8 cellular contexts compared by ENCODE assay signal in genomic region chr14:102235275-102235897, GRCh38.
DNase-seq lines count a peak whose midpoint lies in the region; ATAC-seq and TF ChIP-seq lines count a peak whose summit lies in the region.

No MANE protein-coding gene starts in this region.

- H3K4me1 ChIP-seq in OCI-LY7 (ENCODE audit: insufficient read depth, low read length, poor library complexity, severe bottlenecking) (peaks cover 9% of the 10 kb centered on the region), neural progenitor cell (peaks cover 11% of the 10 kb centered on the region)

- H3K27me3 Mint-ChIP-seq in activated T-cell treated with anti-CD3 and anti-CD28 coated beads, Interleukin-2, amount 50 U/mL, for 72 hours (ENCODE audit: low read depth), result no peaks in the 10 kb centered on the region
- peaks cover 2% of the 10 kb centered on the region for H3K27me3 Mint-ChIP-seq in neural progenitor cell (ENCODE audit: insufficient read depth, low read depth)

- ATAC-seq in activated T-cell treated with anti-CD3 and anti-CD28 coated beads, Interleukin-2, amount 50 U/mL, for 72 hours (replicated peaks in 1 of 2), result peak; percentile 95 to 99
- peak; percentile 94 for ATAC-seq in stimulated activated naive CD8-positive, alpha-beta T cell treated with anti-CD3 and anti-CD28 coated beads, Interleukin-15, Interleukin-2, amounts not matched to agents 100 U/mL and 50 U/mL, for 24 hours

- CTCF ChIA-PET in OCI-LY7 (lab: Charles Lee; ENCODE audit: unreplicated experiment), result no interaction called here

- DNase-seq in GM13976 (ENCODE audit: low spot score) (peak; percentile 90), HuH-7 (ENCODE audit: low spot score) (peak; percentile 94), OCI-LY7 (ENCODE audit: low spot score) (peak; percentile 79), fibroblast of pulmonary artery (ENCODE audit: low read depth) (peak; percentile 94), neural progenitor cell (ENCODE audit: low spot score) (peak; percentile 91), SW 1271 (lab: John Stamatoyannopoulos, UW) (no peak)
- peak; percentile 85 for DNase-seq in activated T-cell treated with anti-CD3 and anti-CD28 coated beads, Interleukin-2, amount 50 U/mL, for 72 hours
- DNase-seq in stimulated activated naive CD8-positive, alpha-beta T cell treated with anti-CD3 and anti-CD28 coated beads, Interleukin-15, Interleukin-2, amounts not matched to agents 100 U/mL and 50 U/mL, for 24 hours, result peak; percentile 87

- no peaks in the 10 kb centered on the region for H3K9me3 Mint-ChIP-seq in activated T-cell treated with anti-CD3 and anti-CD28 coated beads, Interleukin-2, amount 50 U/mL, for 72 hours
- no peaks in the 10 kb centered on the region for H3K9me3 Mint-ChIP-seq in neural progenitor cell

- H3K9ac ChIP-seq in neural progenitor cell, result no peak overlapping the region

- H3K27ac ChIP-seq in OCI-LY7 (ENCODE audit: low read depth, low read length, poor library complexity, severe bottlenecking), result no peak overlapping the region
- H3K27ac ChIP-seq in neural progenitor cell, result no peak overlapping the region

- no TSS peak for BruUV-seq in OCI-LY7 (replicated peaks; lab: Mats Ljungman, UMichigan)

- H4K20me1 ChIP-seq in OCI-LY7 (ENCODE audit: insufficient read depth, low read length) (no peaks in the 10 kb centered on the region), neural progenitor cell (ENCODE audit: low read depth) (no peaks in the 10 kb centered on the region)

- intact Hi-C loops in OCI-LY7 (cut with micrococcal nuclease; ENCODE audit: unreplicated experiment), result loop anchor here (1.0 kb wide), 1 partner anchor 79 kb away; no protein-coding TSS in a partner anchor

- in situ Hi-C loops in GM13976 (cut with MboI; ENCODE audit: low sequenced_read_pairs, unreplicated experiment), result no loop called here

- POLR2A ChIA-PET in OCI-LY7 (lab: Charles Lee), result no interaction called here

- H3K9me3 ChIP-seq in OCI-LY7 (ENCODE audit: low read length) (no peaks in the 10 kb centered on the region), neural progenitor cell (ENCODE audit: low read depth) (no peaks in the 10 kb centered on the region)

- H3K4me3 ChIP-seq in OCI-LY7 (ENCODE audit: low read depth, low read length, poor library complexity, severe bottlenecking), result no peak overlapping the region
- H3K4me3 ChIP-seq in fibroblast of pulmonary artery (replicated peaks; ENCODE audit: low read depth, low read length), result peak overlapping the region; percentile 47
- no peak overlapping the region for H3K4me3 ChIP-seq in neural progenitor cell

- no peaks in the 10 kb centered on the region for H3K4me1 Mint-ChIP-seq in activated T-cell treated with anti-CD3 and anti-CD28 coated beads, Interleukin-2, amount 50 U/mL, for 72 hours (ENCODE audit: low read depth)
- no peaks in the 10 kb centered on the region for H3K4me1 Mint-ChIP-seq in neural progenitor cell

- peak; percentile 84 for TF ChIP-seq CTCF in GM13976 (IDR thresholded peaks at IDR 0.05; ENCODE audit: borderline replicate concordance, control extremely low read depth, extremely low read depth, insufficient read depth, missing control alignments)
- peak; percentile 89 for TF ChIP-seq CTCF in OCI-LY7 (conservative IDR thresholded peaks at IDR 0.05; ENCODE audit: low read length)
- peak; percentile 87 for TF ChIP-seq CTCF in fibroblast of pulmonary artery (IDR thresholded peaks at IDR 0.05; ENCODE audit: low read length, missing control alignments)
- peak; percentile 87 for TF ChIP-seq CTCF in neural progenitor cell (IDR thresholded peaks at IDR 0.05)

- H3K36me3 ChIP-seq in OCI-LY7 (ENCODE audit: insufficient read depth, low read length) (no peaks in the 10 kb centered on the region), neural progenitor cell (no peaks in the 10 kb centered on the region)

- H2AFZ ChIP-seq in OCI-LY7 (ENCODE audit: low read length) (no peak overlapping the region), neural progenitor cell (replicated peaks) (peak overlapping the region; percentile 52)

- H3K79me2 ChIP-seq in OCI-LY7 (ENCODE audit: insufficient read depth, low read depth, low read length) (no peaks in the 10 kb centered on the region), neural progenitor cell (ENCODE audit: low read depth) (no peaks in the 10 kb centered on the region)

- no peak overlapping the region for H3K4me2 ChIP-seq in OCI-LY7 (ENCODE audit: low read length)
- H3K4me2 ChIP-seq in neural progenitor cell, result no peak overlapping the region

- no peaks in the 10 kb centered on the region for H3K9me2 ChIP-seq in OCI-LY7 (ENCODE audit: insufficient read depth, low read length)

- H3K27me3 ChIP-seq in neural progenitor cell, result no peaks in the 10 kb centered on the region

- H3K36me3 Mint-ChIP-seq in activated T-cell treated with anti-CD3 and anti-CD28 coated beads, Interleukin-2, amount 50 U/mL, for 72 hours (ENCODE audit: insufficient read depth in 2 of 2), result no peaks in the 10 kb centered on the region
- H3K36me3 Mint-ChIP-seq in neural progenitor cell, result peaks cover 4% of the 10 kb centered on the region

- no peak overlapping the region for H3K4me3 Mint-ChIP-seq in activated T-cell treated with anti-CD3 and anti-CD28 coated beads, Interleukin-2, amount 50 U/mL, for 72 hours
- no peak overlapping the region for H3K4me3 Mint-ChIP-seq in neural progenitor cell

- peaks cover 7% of the 10 kb centered on the region for H3F3A ChIP-seq in neural progenitor cell (ENCODE audit: low read depth)

- H3K27ac Mint-ChIP-seq in activated T-cell treated with anti-CD3 and anti-CD28 coated beads, Interleukin-2, amount 50 U/mL, for 72 hours, result no peak overlapping the region
- H3K27ac Mint-ChIP-seq in neural progenitor cell, result no peak overlapping the region

Comparison
In these comparisons a context has a peak if more than half of its experiments do, and no peak if none do; other contexts are left out.
1. DNase-seq: peak in GM13976 (single experiment), HuH-7 (single experiment), OCI-LY7 (single experiment), activated T-cell treated with anti-CD3 and anti-CD28 coated beads, Interleukin-2, amount 50 U/mL, for 72 hours (2 of 2), fibroblast of pulmonary artery (single experiment), neural progenitor cell (single experiment) and stimulated activated naive CD8-positive, alpha-beta T cell treated with anti-CD3 and anti-CD28 coated beads, Interleukin-15, Interleukin-2, amounts not matched to agents 100 U/mL and 50 U/mL, for 24 hours (single experiment); none in SW 1271 (0 of 2).
2. Peak in every context shown above with its lines, with median percentiles within 50 percentile points of each other: CTCF ChIP-seq.